Comparison of ENCODE assay signal across 18 cellular contexts in genomic region chr1:180646547-180646946, GRCh38.
"Had no signal": no experiment of that assay in that cellular context is flagged by ENCODE, and none has a peak within 500 bp of the region (broad histone marks: within the 10 kb centered on the region; RNA-seq: fewer than 3 reads in every experiment).

No MANE protein-coding gene starts in this region.

- H3K36me3 Mint-ChIP-seq: natural killer cell had no signal

- H3K9me3 ChIP-seq: adrenal gland, neutrophil, sigmoid colon, transverse colon, vagina had no signal

- ATAC-seq: effector memory CD8-positive, alpha-beta T cell; foreskin keratinocyte; natural killer cell had no signal

- H3K27ac Mint-ChIP-seq: activated CD4-positive, alpha-beta T cell treated with anti-CD3 and anti-CD28 coated beads, Interleukin-2, amount 10 ng/mL, durations not matched to agents 24 days and 14 days; activated naive CD4-positive, alpha-beta T cell treated with anti-CD3 and anti-CD28 coated beads, Interleukin-2, amount 10 ng/mL, durations not matched to agents 7 days and 5 days; activated T-helper 2 cell treated with anti-CD3 and anti-CD28 coated beads, Interferon-gamma antibody, Interleukin-2, Interleukin-4, amounts not matched to agents 10 μg/mL and 5 μg/mL and 100 μg/mL, durations not matched to agents 14 hours and 24 hours and 36 hours; natural killer cell; T-helper 1 cell treated with Interleukin-12 subunit alpha and Interleukin-12 subunit beta and Interleukin-4 antibody, amounts not matched to agents 30 μg/mL and 1 μg/mL, for 36 hours had no signal

- H3K4me1 Mint-ChIP-seq: activated naive CD4-positive, alpha-beta T cell treated with anti-CD3 and anti-CD28 coated beads, Interleukin-2, amount 10 ng/mL, durations not matched to agents 7 days and 5 days had no signal

- DNase-seq: activated CD4-positive, alpha-beta T cell treated with anti-CD3 and anti-CD28 coated beads, Interleukin-2, amount 10 ng/mL, durations not matched to agents 24 days and 14 days; activated naive CD4-positive, alpha-beta T cell treated with anti-CD3 and anti-CD28 coated beads, Interleukin-2, amount 10 ng/mL, durations not matched to agents 7 days and 5 days; adrenal gland; dermis blood vessel endothelial cell; effector memory CD8-positive, alpha-beta T cell; foreskin keratinocyte; kidney glomerular epithelial cell; mesendoderm; natural killer cell; sigmoid colon; stimulated activated CD4-positive, alpha-beta T cell treated with anti-CD3 and anti-CD28 coated beads, Interleukin-2, amount 100 ng/mL, for 48 hours; stimulated activated naive CD4-positive, alpha-beta T cell; transverse colon; WERI-Rb-1 had no signal

- H3K9me3 Mint-ChIP-seq: activated CD4-positive, alpha-beta T cell treated with anti-CD3 and anti-CD28 coated beads, Interleukin-2, amount 10 ng/mL, durations not matched to agents 24 days and 14 days; activated naive CD4-positive, alpha-beta T cell treated with anti-CD3 and anti-CD28 coated beads, Interleukin-2, amount 10 ng/mL, durations not matched to agents 7 days and 5 days; activated T-helper 2 cell treated with anti-CD3 and anti-CD28 coated beads, Interferon-gamma antibody, Interleukin-2, Interleukin-4, amounts not matched to agents 10 μg/mL and 5 μg/mL and 100 μg/mL, durations not matched to agents 14 hours and 24 hours and 36 hours; effector memory CD8-positive, alpha-beta T cell; natural killer cell; T-helper 1 cell treated with Interleukin-12 subunit alpha and Interleukin-12 subunit beta and Interleukin-4 antibody, amounts not matched to agents 30 μg/mL and 1 μg/mL, for 36 hours had no signal

- H3K4me3 Mint-ChIP-seq: activated CD4-positive, alpha-beta T cell treated with anti-CD3 and anti-CD28 coated beads, Interleukin-2, amount 10 ng/mL, durations not matched to agents 24 days and 14 days; activated naive CD4-positive, alpha-beta T cell treated with anti-CD3 and anti-CD28 coated beads, Interleukin-2, amount 10 ng/mL, durations not matched to agents 7 days and 5 days; natural killer cell; T-helper 1 cell treated with Interleukin-12 subunit alpha and Interleukin-12 subunit beta and Interleukin-4 antibody, amounts not matched to agents 30 μg/mL and 1 μg/mL, for 36 hours had no signal

- H3K27me3 Mint-ChIP-seq: activated CD4-positive, alpha-beta T cell treated with anti-CD3 and anti-CD28 coated beads, Interleukin-2, amount 10 ng/mL, durations not matched to agents 24 days and 14 days; activated naive CD4-positive, alpha-beta T cell treated with anti-CD3 and anti-CD28 coated beads, Interleukin-2, amount 10 ng/mL, durations not matched to agents 7 days and 5 days; effector memory CD8-positive, alpha-beta T cell had no signal
